ENCODE assay signal across 26 cellular contexts in the genomic region with DNA sequence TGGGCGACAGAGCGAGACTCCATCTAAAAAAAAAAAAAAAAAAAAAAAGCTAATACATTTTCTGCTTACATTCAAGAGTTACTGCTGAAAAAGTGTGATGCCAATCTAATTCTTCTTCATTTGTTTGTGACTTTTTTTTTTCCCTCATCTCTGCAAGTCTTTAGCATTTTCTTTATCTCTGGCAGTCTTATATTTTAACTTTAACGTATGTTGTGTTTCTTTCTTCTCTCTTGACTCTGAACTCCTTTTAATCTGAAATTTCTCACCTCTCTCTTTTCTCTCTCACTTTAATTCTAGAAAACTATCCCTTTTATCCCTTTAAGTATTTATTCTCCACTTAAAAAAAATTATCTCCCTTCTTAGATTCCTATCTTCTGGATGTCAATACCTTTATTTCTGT.
"Had no signal": no experiment of that assay in that cellular context is flagged by ENCODE, and none has a peak within 500 bp of the region (broad histone marks: within the 10 kb centered on the region; RNA-seq: fewer than 3 reads in every experiment).

No MANE protein-coding gene starts in this region.

- H3K27ac Mint-ChIP-seq: activated CD8-positive, alpha-beta T cell treated with anti-CD3 and anti-CD28 coated beads for 36 hours; activated naive CD4-positive, alpha-beta T cell treated with anti-CD3 and anti-CD28 coated beads for 36 hours; activated naive CD4-positive, alpha-beta T cell treated with anti-CD3 and anti-CD28 coated beads, Interleukin-2, amount 50 U/mL, for 72 hours had no signal

- H3K27me3 Mint-ChIP-seq: activated CD8-positive, alpha-beta T cell treated with anti-CD3 and anti-CD28 coated beads for 36 hours had no signal

- H3K9me3 Mint-ChIP-seq: activated CD8-positive, alpha-beta T cell treated with anti-CD3 and anti-CD28 coated beads for 36 hours; activated naive CD4-positive, alpha-beta T cell treated with anti-CD3 and anti-CD28 coated beads for 36 hours; activated naive CD4-positive, alpha-beta T cell treated with anti-CD3 and anti-CD28 coated beads, Interleukin-2, amount 50 U/mL, for 72 hours had no signal

- ATAC-seq: activated CD8-positive, alpha-beta T cell treated with anti-CD3 and anti-CD28 coated beads for 36 hours; activated naive CD4-positive, alpha-beta T cell treated with anti-CD3 and anti-CD28 coated beads, Interleukin-2, amount 50 U/mL, for 72 hours; body of pancreas; esophagus mucosa; heart left ventricle had no signal

- H3K4me3 Mint-ChIP-seq: activated CD8-positive, alpha-beta T cell treated with anti-CD3 and anti-CD28 coated beads for 36 hours; activated naive CD4-positive, alpha-beta T cell treated with anti-CD3 and anti-CD28 coated beads for 36 hours had no signal

- DNase-seq: activated CD4-positive, alpha-beta T cell treated with anti-CD3 and anti-CD28 coated beads for 4 hours; activated CD4-positive, alpha-beta T cell treated with anti-CD3 and anti-CD28 coated beads, Interleukin-2, amount 50 U/mL, for 1 hour; activated CD4-positive, alpha-beta T cell treated with anti-CD3 and anti-CD28 coated beads, Interleukin-2, amount 50 U/mL, for 48 hours; activated CD4-positive, CD25-positive, alpha-beta regulatory T cell; activated CD4-positive, CD25-positive, alpha-beta regulatory T cell treated with anti-CD3 and anti-CD28 coated beads, Interleukin-2, amount 50 U/mL, for 72 hours; activated CD8-positive, alpha-beta memory T cell treated with anti-CD3 and anti-CD28 coated beads for 24 hours; activated CD8-positive, alpha-beta T cell treated with anti-CD3 and anti-CD28 coated beads for 36 hours; activated effector memory CD4-positive, alpha-beta T cell treated with Interleukin-2 at 50 U/mL for 16 hours; activated gamma-delta T cell treated with Interleukin-2 at 50 U/mL for 16 hours; activated naive CD4-positive, alpha-beta T cell treated with anti-CD3 and anti-CD28 coated beads for 36 hours; activated T-cell treated with anti-CD3 and anti-CD28 coated beads, Interleukin-2, amount 50 U/mL, for 48 hours; adrenal gland; amygdala; aorta; body of pancreas; caudate nucleus; cortex of kidney; dermis blood vessel endothelial cell; effector CD4-positive, alpha-beta T cell; foreskin fibroblast; heart left ventricle; hypothalamus; T-helper 1 cell; T-helper 2 cell had no signal
